In genomic region chr4:186852078-186852420, GRCh38 we compare ENCODE assay signal across 18 cellular contexts.
"Had no signal": no experiment of that assay in that cellular context is flagged by ENCODE, and none has a peak within 500 bp of the region (broad histone marks: within the 10 kb centered on the region; RNA-seq: fewer than 3 reads in every experiment).

No MANE protein-coding gene starts in this region.

- H3K27ac ChIP-seq: coronary artery, lower lobe of right lung, right atrium auricular region, skin epidermis, tibial nerve had no signal

- H3K36me3 Mint-ChIP-seq: activated naive CD4-positive, alpha-beta T cell treated with anti-CD3 and anti-CD28 coated beads, Interleukin-2, amount 50 U/mL, for 72 hours had no signal

- H3K4me3 ChIP-seq: coronary artery, lower lobe of right lung, right atrium auricular region, skin epidermis, tibial nerve had no signal

- H3K4me3 Mint-ChIP-seq: activated CD4-positive, alpha-beta T cell treated with anti-CD3 and anti-CD28 coated beads, Interleukin-2, amount 10 ng/mL, durations not matched to agents 7 days and 5 days; nephron progenitor cell; stimulated activated naive CD8-positive, alpha-beta T cell treated with anti-CD3 and anti-CD28 coated beads, Interleukin-15, Interleukin-2, amounts not matched to agents 100 ng/mL and 50 ng/mL, for 24 hours; T-helper 1 cell treated with Interleukin-12 subunit alpha and Interleukin-12 subunit beta and Interleukin-4 antibody, amounts not matched to agents 30 μg/mL and 1 μg/mL, for 36 hours had no signal

- H3K9me3 ChIP-seq: lower lobe of right lung had no signal

- DNase-seq: activated CD4-positive, alpha-beta T cell treated with anti-CD3 and anti-CD28 coated beads, Interleukin-2, amount 10 ng/mL, durations not matched to agents 7 days and 5 days; activated gamma-delta T cell treated with Interleukin-2 at 50 U/mL for 16 hours; caudate nucleus; left cardiac atrium; lower lobe of right lung; nephron progenitor cell; occipital lobe; stimulated activated CD4-positive, alpha-beta T cell treated with anti-CD3 and anti-CD28 coated beads, Interleukin-15, amount 100 ng/mL, for 24 hours; stimulated activated CD4-positive, alpha-beta T cell treated with anti-CD3 and anti-CD28 coated beads, Interleukin-2, amount 100 ng/mL, for 48 hours had no signal

- ATAC-seq: activated CD4-positive, CD25-positive, alpha-beta regulatory T cell treated with anti-CD3 and anti-CD28 coated beads, Interleukin-2, amount 50 U/mL, for 24 hours; activated naive CD4-positive, alpha-beta T cell treated with anti-CD3 and anti-CD28 coated beads, Interleukin-2, amount 50 U/mL, for 72 hours; left cardiac atrium; lower lobe of right lung had no signal

- H3K36me3 ChIP-seq: lower lobe of right lung, right atrium auricular region, tibial nerve had no signal

- H3K4me1 Mint-ChIP-seq: activated CD4-positive, alpha-beta T cell treated with anti-CD3 and anti-CD28 coated beads, Interleukin-2, amount 10 ng/mL, durations not matched to agents 7 days and 5 days; nephron progenitor cell had no signal

- H3K27ac Mint-ChIP-seq: activated CD4-positive, alpha-beta T cell treated with anti-CD3 and anti-CD28 coated beads, Interleukin-2, amount 10 ng/mL, durations not matched to agents 7 days and 5 days; activated naive CD4-positive, alpha-beta T cell treated with anti-CD3 and anti-CD28 coated beads, Interleukin-2, amount 50 U/mL, for 72 hours; nephron progenitor cell; progenitor cell of endocrine pancreas; stimulated activated naive CD8-positive, alpha-beta T cell treated with anti-CD3 and anti-CD28 coated beads, Interleukin-15, Interleukin-2, amounts not matched to agents 100 ng/mL and 50 ng/mL, for 24 hours; T-helper 1 cell treated with Interleukin-12 subunit alpha and Interleukin-12 subunit beta and Interleukin-4 antibody, amounts not matched to agents 30 μg/mL and 1 μg/mL, for 36 hours had no signal

- H3K27me3 Mint-ChIP-seq: activated CD4-positive, alpha-beta T cell treated with anti-CD3 and anti-CD28 coated beads, Interleukin-2, amount 10 ng/mL, durations not matched to agents 7 days and 5 days; progenitor cell of endocrine pancreas; stimulated activated naive CD8-positive, alpha-beta T cell treated with anti-CD3 and anti-CD28 coated beads, Interleukin-15, Interleukin-2, amounts not matched to agents 100 ng/mL and 50 ng/mL, for 24 hours had no signal

- H3K27me3 ChIP-seq: right atrium auricular region, tibial nerve had no signal

- H3K4me1 ChIP-seq: lower lobe of right lung, right atrium auricular region, tibial nerve had no signal
